8 cellular contexts compared by ENCODE assay signal in genomic region chr16:15348721-15349120, GRCh38. TPM values are rescaled to one million over a fixed set of nuclear protein-coding genes. Genes with fewer than 3 reads are reported as not detected.
"Had no signal": no experiment of that assay in that cellular context is flagged by ENCODE, and none has a peak within 500 bp of the region (broad histone marks: within the 10 kb centered on the region; RNA-seq: fewer than 3 reads in every experiment).

No MANE protein-coding gene starts in this region.

RNA-seq across cellular contexts. Expression of gene MPV17L, which starts 46.8 kb away (rescaled TPM):
- total RNA-seq: activated CD4-positive, alpha-beta memory T cell treated with anti-CD3 and anti-CD28 coated beads for 36 hours; activated CD4-positive, alpha-beta memory T cell treated with anti-CD3 and anti-CD28 coated beads, Interleukin-2, amount 10 ng/mL, durations not matched to agents 7 days and 5 days; activated CD4-positive, alpha-beta T cell treated with anti-CD3 and anti-CD28 coated beads for 36 hours; activated CD4-positive, alpha-beta T cell treated with anti-CD3 and anti-CD28 coated beads, Interleukin-2, amount 10 ng/mL, durations not matched to agents 7 days and 5 days; activated CD8-positive, alpha-beta T cell treated with anti-CD3 and anti-CD28 coated beads, Interleukin-2, amount 10 ng/mL, durations not matched to agents 7 days and 5 days; T-helper 1 cell treated with Interleukin-12 subunit alpha and Interleukin-12 subunit beta and Interleukin-4 antibody, amounts not matched to agents 30 ng/mL and 1 ng/mL, for 36 hours; T-helper 17 cell; T-helper 2 cell treated with Interferon-gamma antibody and Interleukin-4, amounts not matched to agents 100 ng/mL and 5 ng/mL, for 36 hours had no signal
